Comparison of ENCODE assay signal across 12 cellular contexts in genomic region chr6:127290391-127290963, GRCh38. TPM values are rescaled to one million over a fixed set of nuclear protein-coding genes. Genes with fewer than 3 reads are reported as not detected.
A peak's percentile ranks its signal among the peaks of the same experiment; 100 is the strongest.
DNase-seq lines count a peak whose midpoint lies in the region; ATAC-seq and TF ChIP-seq lines count a peak whose summit lies in the region.
"Had no signal": no experiment of that assay in that cellular context is flagged by ENCODE, and none has a peak within 500 bp of the region (broad histone marks: within the 10 kb centered on the region; RNA-seq: fewer than 3 reads in every experiment).

No MANE protein-coding gene starts in this region.

- H3K4me2 ChIP-seq in mesenchymal stem cell (ENCODE audit: low read length, poor library complexity, severe bottlenecking), result no peak overlapping the region

- no peak overlapping the region for H2BK120ac ChIP-seq in mesenchymal stem cell (ENCODE audit: low read depth, low read length)

- no peak for DNase-seq in mesenchymal stem cell
- no peak for DNase-seq in activated gamma-delta T cell treated with Interleukin-2 at 50 U/mL for 16 hours
- no peak for DNase-seq in coronary artery (ENCODE audit: low spot score)
- no peak for DNase-seq in CD1c-positive myeloid dendritic cell (ENCODE audit: extremely low spot score)
- DNase-seq: NCI-H748 treated with DMSO at 0.1 percent for 48 hours had no signal

- no peak overlapping the region for H3K14ac ChIP-seq in mesenchymal stem cell (ENCODE audit: low read length in 2 of 2)

- no peak overlapping the region for H3K23ac ChIP-seq in mesenchymal stem cell (ENCODE audit: low read length in 2 of 2)

- no peaks in the 10 kb centered on the region for H3K9me3 ChIP-seq in HUES48 (ENCODE audit: control insufficient read depth, insufficient read depth, low read length)
- H3K9me3 ChIP-seq in mesenchymal stem cell (ENCODE audit: control insufficient read depth, low read length), result no peaks in the 10 kb centered on the region
- H3K9me3 ChIP-seq: gastroesophageal sphincter had no signal

- H3K27me3 ChIP-seq in HUES48 (ENCODE audit: control insufficient read depth, insufficient read depth, low read length) (no peaks in the 10 kb centered on the region), mesenchymal stem cell (ENCODE audit: control insufficient read depth in 1 of 2, insufficient read depth in 1 of 2, low read length in 2 of 2) (no peaks in the 10 kb centered on the region)
- H3K27me3 ChIP-seq: gastroesophageal sphincter had no signal

- no peak overlapping the region for H4K8ac ChIP-seq in mesenchymal stem cell (ENCODE audit: low read length)

- H3K9ac ChIP-seq in HUES48 (ENCODE audit: low read depth, low read length) (no peak overlapping the region), mesenchymal stem cell (ENCODE audit: low read length) (peak overlapping the region; percentile 42)

- H3K27ac ChIP-seq in HUES48 (ENCODE audit: low read depth, low read length) (peak overlapping the region; percentile 46), mesenchymal stem cell (ENCODE audit: low read length, poor library complexity, severe bottlenecking) (no peak overlapping the region), coronary artery (no peak overlapping the region)
- H3K27ac ChIP-seq: SK-N-MC had no signal

- H3K18ac ChIP-seq in mesenchymal stem cell (ENCODE audit: low read depth in 1 of 2, low read length in 2 of 2), result no peak overlapping the region

- peaks cover 10% of the 10 kb centered on the region for H3K79me1 ChIP-seq in mesenchymal stem cell (replicated peaks; ENCODE audit: low read length, poor library complexity, severe bottlenecking)

- no peak overlapping the region for H2AK5ac ChIP-seq in mesenchymal stem cell (ENCODE audit: low read length, severe bottlenecking)

- ATAC-seq in GM18502 (IDR thresholded peaks at IDR 0.05; ENCODE audit: poor library complexity, unreplicated experiment) (peak; percentile 44), GM21529 (IDR thresholded peaks at IDR 0.05; ENCODE audit: unreplicated experiment) (peak; percentile 43), GM18873 (IDR thresholded peaks at IDR 0.05; ENCODE audit: low FRiP score, unreplicated experiment) (no peak)
- ATAC-seq: gastroesophageal sphincter had no signal

- no peak overlapping the region for H2BK15ac ChIP-seq in mesenchymal stem cell (ENCODE audit: low read depth, poor library complexity, severe bottlenecking)

- H2BK5ac ChIP-seq in mesenchymal stem cell (ENCODE audit: low read depth, low read length, poor library complexity, severe bottlenecking), result no peak overlapping the region

- WGBS in mesenchymal stem cell, result 89% methylated on average over 2 of the region's 2 CpGs

- peaks cover 23% of the 10 kb centered on the region for H3K4me1 ChIP-seq in HUES48 (ENCODE audit: control insufficient read depth, insufficient read depth, low read length)
- no peaks in the 10 kb centered on the region for H3K4me1 ChIP-seq in mesenchymal stem cell (ENCODE audit: control insufficient read depth, insufficient read depth, low read depth, low read length)

- no peak overlapping the region for H4K91ac ChIP-seq in mesenchymal stem cell (ENCODE audit: low read length)

- no peak overlapping the region for H2AFZ ChIP-seq in mesenchymal stem cell (ENCODE audit: low read depth, low read length)

- no peak overlapping the region for H3K4me3 ChIP-seq in HUES48 (ENCODE audit: low read depth, low read length)
- H3K4me3 ChIP-seq in mesenchymal stem cell (ENCODE audit: insufficient read depth in 1 of 2, low read depth in 1 of 2, low read length in 2 of 2), result peak overlapping the region in 1 of 2 experiments; percentile 16
- H3K4me3 ChIP-seq in coronary artery, result no peak overlapping the region
- H3K4me3 ChIP-seq: gastroesophageal sphincter, lung, SK-N-MC had no signal

- no peak for TF ChIP-seq CTCF in coronary artery (IDR thresholded peaks at IDR 0.05)

- H2BK12ac ChIP-seq in mesenchymal stem cell (ENCODE audit: low read length in 2 of 2), result no peak overlapping the region

- no peak overlapping the region for H3K4ac ChIP-seq in mesenchymal stem cell (ENCODE audit: low read depth in 1 of 2, low read length in 2 of 2)

- H3K36me3 ChIP-seq in HUES48 (ENCODE audit: control insufficient read depth, insufficient read depth, low read length) (peaks cover 41% of the 10 kb centered on the region), mesenchymal stem cell (ENCODE audit: control insufficient read depth in 1 of 2, insufficient read depth in 2 of 2, low read depth in 1 of 2, low read length in 2 of 2) (peaks cover 9 to 78% of the 10 kb centered on the region in 2 experiments)

RNA-seq across cellular contexts. Expression of gene RNF146, which starts 23.8 kb away (rescaled TPM):
- 27.8 TPM for polyA plus RNA-seq in mesenchymal stem cell (2013, experiment 1 of 2)
- polyA plus RNA-seq in mesenchymal stem cell (2013, experiment 2 of 2), result 24.9 TPM

RNA-seq across cellular contexts. Expression of gene ECHDC1, which starts 52.9 kb away (rescaled TPM):
- 45.8 TPM for polyA plus RNA-seq in mesenchymal stem cell (2013, experiment 1 of 2)
- polyA plus RNA-seq in mesenchymal stem cell (2013, experiment 2 of 2), result 47.5 TPM
